14 cellular contexts compared by ENCODE assay signal in genomic region chr16:3797904-3798811, GRCh38.
A peak's percentile ranks its signal among the peaks of the same experiment; 100 is the strongest.
DNase-seq lines count a peak whose midpoint lies in the region; ATAC-seq and TF ChIP-seq lines count a peak whose summit lies in the region.
"Had no signal": no experiment of that assay in that cellular context is flagged by ENCODE, and none has a peak within 500 bp of the region (broad histone marks: within the 10 kb centered on the region; RNA-seq: fewer than 3 reads in every experiment).

No MANE protein-coding gene starts in this region.

- no peak overlapping the region for H3K27ac ChIP-seq in mammary epithelial cell (ENCODE audit: insufficient read depth, low read depth, low read length)
- no peak overlapping the region for H3K27ac ChIP-seq in breast epithelium

- H3K4me1 ChIP-seq in mammary epithelial cell (ENCODE audit: insufficient read depth, low read length) (peaks cover 11% of the 10 kb centered on the region), breast epithelium (peaks cover 0 to 16% of the 10 kb centered on the region in 2 donors)

- peak overlapping the region; percentile 1 for H3K27ac Mint-ChIP-seq in activated naive CD8-positive, alpha-beta T cell treated with anti-CD3 and anti-CD28 coated beads, Interleukin-2, amount 50 U/mL, for 24 hours
- peak overlapping the region; percentile 33 for H3K27ac Mint-ChIP-seq in stimulated activated memory B cell treated with anti-CD40 and anti-IgM and Interleukin-4, amounts not matched to agents 10 μg/mL and 1 μg/mL and 100 μg/mL, for 72 hours
- no peak overlapping the region for H3K27ac Mint-ChIP-seq in progenitor cell of endocrine pancreas

- H3K4me1 Mint-ChIP-seq in activated naive CD8-positive, alpha-beta T cell treated with anti-CD3 and anti-CD28 coated beads, Interleukin-2, amount 50 U/mL, for 24 hours: peaks cover 62% of the 10 kb centered on the region
- peaks cover 77% of the 10 kb centered on the region for H3K4me1 Mint-ChIP-seq in stimulated activated memory B cell treated with anti-CD40 and anti-IgM and Interleukin-4, amounts not matched to agents 10 μg/mL and 1 μg/mL and 100 μg/mL, for 72 hours
- peaks cover 11% of the 10 kb centered on the region for H3K4me1 Mint-ChIP-seq in progenitor cell of endocrine pancreas (ENCODE audit: low read depth)

- WGBS in mammary epithelial cell (ENCODE audit: low coverage, missing lambda C conversion rate): 23% methylated on average over 10 of the region's 10 CpGs

- no peaks in the 10 kb centered on the region for H3K9me3 Mint-ChIP-seq in activated naive CD8-positive, alpha-beta T cell treated with anti-CD3 and anti-CD28 coated beads, Interleukin-2, amount 50 U/mL, for 24 hours
- no peaks in the 10 kb centered on the region for H3K9me3 Mint-ChIP-seq in stimulated activated memory B cell treated with anti-CD40 and anti-IgM and Interleukin-4, amounts not matched to agents 10 μg/mL and 1 μg/mL and 100 μg/mL, for 72 hours
- H3K9me3 Mint-ChIP-seq in progenitor cell of endocrine pancreas (ENCODE audit: low read depth): no peaks in the 10 kb centered on the region

- DNase-seq in mammary epithelial cell: peak; percentile 39
- no peak for DNase-seq in breast epithelium (ENCODE audit: low spot score in 2 of 2)
- DNase-seq in activated naive CD8-positive, alpha-beta T cell treated with anti-CD3 and anti-CD28 coated beads, Interleukin-2, amount 50 U/mL, for 24 hours: no peak
- no peak for DNase-seq in NCI-H2107 (lab: John Stamatoyannopoulos, UW)
- no peak for DNase-seq in progenitor cell of endocrine pancreas (ENCODE audit: low spot score, unreplicated experiment)
- no peak for DNase-seq in NCI-H2081 (lab: John Stamatoyannopoulos, UW)
- DNase-seq: activated CD8-positive, alpha-beta memory T cell treated with anti-CD3 and anti-CD28 coated beads for 24 hours; caudate nucleus; foreskin melanocyte; GOT3; NCI-H187 treated with DMSO at 0.1 percent for 48 hours; Right ventricle myocardium superior had no signal

- H3K27me3 ChIP-seq in mammary epithelial cell (ENCODE audit: insufficient read depth, low read length) (no peaks in the 10 kb centered on the region), breast epithelium (no peaks in the 10 kb centered on the region)

- peaks cover 15% of the 10 kb centered on the region for H3K36me3 Mint-ChIP-seq in activated naive CD8-positive, alpha-beta T cell treated with anti-CD3 and anti-CD28 coated beads, Interleukin-2, amount 50 U/mL, for 24 hours (ENCODE audit: low read depth)
- H3K36me3 Mint-ChIP-seq in stimulated activated memory B cell treated with anti-CD40 and anti-IgM and Interleukin-4, amounts not matched to agents 10 μg/mL and 1 μg/mL and 100 μg/mL, for 72 hours: peaks cover 25% of the 10 kb centered on the region
- H3K36me3 Mint-ChIP-seq in progenitor cell of endocrine pancreas (ENCODE audit: insufficient read depth): peaks cover 4% of the 10 kb centered on the region

- H2AFZ ChIP-seq in mammary epithelial cell (ENCODE audit: low read depth, low read length): no peak overlapping the region

- ATAC-seq in HG03342 (IDR thresholded peaks at IDR 0.05; ENCODE audit: unreplicated experiment): peak; percentile 66
- peak; percentile 50 for ATAC-seq in activated naive CD8-positive, alpha-beta T cell treated with anti-CD3 and anti-CD28 coated beads, Interleukin-2, amount 50 U/mL, for 24 hours
- peak; percentile 67 for ATAC-seq in stimulated activated memory B cell treated with anti-CD40 and anti-IgM and Interleukin-4, amounts not matched to agents 10 μg/mL and 1 μg/mL and 100 μg/mL, for 72 hours

- H4K20me1 ChIP-seq in mammary epithelial cell (ENCODE audit: insufficient read depth, low read length): peaks cover 7% of the 10 kb centered on the region

- H3K4me2 ChIP-seq in mammary epithelial cell (ENCODE audit: insufficient read depth, low read depth, low read length): peak overlapping the region; percentile 77

- H3K27me3 Mint-ChIP-seq in activated naive CD8-positive, alpha-beta T cell treated with anti-CD3 and anti-CD28 coated beads, Interleukin-2, amount 50 U/mL, for 24 hours: no peaks in the 10 kb centered on the region
- no peaks in the 10 kb centered on the region for H3K27me3 Mint-ChIP-seq in stimulated activated memory B cell treated with anti-CD40 and anti-IgM and Interleukin-4, amounts not matched to agents 10 μg/mL and 1 μg/mL and 100 μg/mL, for 72 hours
- H3K27me3 Mint-ChIP-seq in progenitor cell of endocrine pancreas: no peaks in the 10 kb centered on the region

- H3K4me3 ChIP-seq in mammary epithelial cell (replicated peaks in 1 of 3; ENCODE audit: insufficient read depth in 1 of 3, low read depth in 2 of 3, low read length in 3 of 3) (no peak overlapping the region), breast epithelium (no peak overlapping the region)

- in situ Hi-C loops in mammary epithelial cell (cut with MboI; ENCODE audit: low sequenced_read_pairs in 2 of 2): no loop called here

- H3K9me3 ChIP-seq in mammary epithelial cell (replicated peaks; ENCODE audit: insufficient read depth, low read length) (no peaks in the 10 kb centered on the region), breast epithelium (no peaks in the 10 kb centered on the region)

- CTCF ChIA-PET in mammary epithelial cell (lab: Charles Lee; ENCODE audit: low non-redundant PET): no interaction called here

- dilution Hi-C loops in mammary epithelial cell (cut with HindIII; ENCODE audit: low sequenced_read_pairs): no loop called here

- TF ChIP-seq CTCF in mammary epithelial cell (conservative IDR thresholded peaks at IDR 0.05 in 1 of 2, IDR thresholded peaks at IDR 0.05 in 1 of 2; ENCODE audit: extremely low read depth in 1 of 2, insufficient read depth in 1 of 2, low read depth in 1 of 2, low read length in 2 of 2) (peak in 1 of 2 donors; percentile 8), breast epithelium (IDR thresholded peaks at IDR 0.05) (no peak), progenitor cell of endocrine pancreas (IDR thresholded peaks at IDR 0.05; ENCODE audit: unreplicated experiment) (no peak)

- no peaks in the 10 kb centered on the region for H3K36me3 ChIP-seq in mammary epithelial cell (ENCODE audit: insufficient read depth, low read length)
- H3K36me3 ChIP-seq in breast epithelium: no peaks in the 10 kb centered on the region

- peak overlapping the region; percentile 38 for H3K4me3 Mint-ChIP-seq in activated naive CD8-positive, alpha-beta T cell treated with anti-CD3 and anti-CD28 coated beads, Interleukin-2, amount 50 U/mL, for 24 hours
- peak overlapping the region; percentile 60 for H3K4me3 Mint-ChIP-seq in stimulated activated memory B cell treated with anti-CD40 and anti-IgM and Interleukin-4, amounts not matched to agents 10 μg/mL and 1 μg/mL and 100 μg/mL, for 72 hours
- no peak overlapping the region for H3K4me3 Mint-ChIP-seq in progenitor cell of endocrine pancreas (ENCODE audit: low read depth)

- TSS peak; percentile 30 for BruUV-seq in mammary epithelial cell (replicated peaks; lab: Mats Ljungman, UMichigan)

- no peak overlapping the region for H3K9ac ChIP-seq in mammary epithelial cell (ENCODE audit: insufficient read depth, low read length)

- intact Hi-C loops in mammary epithelial cell (cut with micrococcal nuclease): no loop called here
- intact Hi-C loops in breast epithelium (cut with DNase I; ENCODE audit: low total_unique reads): no loop called here

- H3K79me2 ChIP-seq in mammary epithelial cell (ENCODE audit: insufficient read depth, low read length): peaks cover 92% of the 10 kb centered on the region

- no peak for TF ChIP-seq POLR2A in breast epithelium (IDR thresholded peaks at IDR 0.05)
